In the genomic region with DNA sequence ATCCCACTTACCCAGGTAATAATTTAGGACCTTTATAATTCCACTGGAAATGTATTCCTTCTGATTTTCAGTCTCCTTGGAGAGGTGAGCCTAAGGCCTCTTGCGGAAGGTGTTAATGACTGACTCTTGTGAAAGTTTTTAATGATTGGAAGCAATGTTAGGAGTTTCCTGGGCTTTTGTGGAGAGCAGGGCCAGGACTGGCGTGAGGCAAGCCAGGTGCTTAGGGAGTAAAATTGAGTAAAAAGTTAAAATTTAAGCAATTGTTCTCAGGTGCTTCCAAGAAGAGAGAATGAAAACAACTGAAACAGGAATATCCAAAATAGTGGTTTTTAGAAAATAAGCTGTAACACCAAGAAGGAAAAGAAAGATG, we compare ENCODE assay signal across 25 cellular contexts.
DNase-seq lines count a peak whose midpoint lies in the region; ATAC-seq, FAIRE-seq and TF ChIP-seq lines count a peak whose summit lies in the region.
"Had no signal": no experiment of that assay in that cellular context is flagged by ENCODE, and none has a peak within 500 bp of the region (broad histone marks: within the 10 kb centered on the region; RNA-seq: fewer than 3 reads in every experiment).

No MANE protein-coding gene starts in this region.

- no peaks in the 10 kb centered on the region for H3K36me3 Mint-ChIP-seq in nephron progenitor cell (ENCODE audit: low read depth)
- H3K36me3 Mint-ChIP-seq: CD14-positive monocyte had no signal

- no peak for FAIRE-seq in A549 (lab: Jason Lieb, UNC)
- FAIRE-seq: GM18507, HTR-8/SVneo had no signal

- H3K4me1 ChIP-seq in A549 (peaks cover 28% of the 10 kb centered on the region), RWPE2 (ENCODE audit: insufficient read depth, poor library complexity, severe bottlenecking) (peaks cover 16% of the 10 kb centered on the region), hepatocyte (ENCODE audit: insufficient read depth) (peaks cover 17% of the 10 kb centered on the region), A673 (ENCODE audit: insufficient read depth, low read length, poor library complexity, severe bottlenecking) (peaks cover 8% of the 10 kb centered on the region)
- H3K4me1 ChIP-seq: SJCRH30 had no signal

- peak overlapping the region; percentile 69 for H3K4me2 ChIP-seq in A549
- no peak overlapping the region for H3K4me2 ChIP-seq in hepatocyte
- H3K4me2 ChIP-seq: KMS-11, PC-9 had no signal

- no peaks in the 10 kb centered on the region for H3K9me2 ChIP-seq in hepatocyte (replicated peaks; ENCODE audit: insufficient read depth)

- H3K9me3 Mint-ChIP-seq in nephron progenitor cell, result peaks cover 17% of the 10 kb centered on the region

- peak overlapping the region; percentile 52 for H3K27ac Mint-ChIP-seq in nephron progenitor cell

- no peak for TF ChIP-seq EP300 in A549 (IDR thresholded peaks at IDR 0.05)

- no peaks in the 10 kb centered on the region for H3K4me1 Mint-ChIP-seq in nephron progenitor cell

- H3K27ac ChIP-seq in A549 (peak overlapping the region; percentile 81 to 88), RWPE2 (ENCODE audit: poor library complexity, severe bottlenecking) (peak overlapping the region; percentile 55), hepatocyte (peak overlapping the region; percentile 18), A673 (ENCODE audit: low read depth, low read length, poor library complexity, severe bottlenecking) (no peak overlapping the region)
- H3K27ac ChIP-seq: KMS-11, PC-9, SJCRH30 had no signal

- POLR2A ChIA-PET in A549 (lab: Yijun Ruan, JAX) (no interaction called here), A673 (lab: Charles Lee; ENCODE audit: low non-redundant PET) (no interaction called here)

- TF ChIP-seq CTCF in A549 (IDR thresholded peaks at IDR 0.05) (no peak), RWPE2 (IDR thresholded peaks at IDR 0.05; ENCODE audit: poor library complexity, severe bottlenecking) (no peak), hepatocyte (IDR thresholded peaks at IDR 0.05; ENCODE audit: poor library complexity) (no peak), nephron progenitor cell (IDR thresholded peaks at IDR 0.05) (no peak), A673 (conservative IDR thresholded peaks at IDR 0.05; ENCODE audit: low read depth, low read length) (no peak)

- H3K9me3 ChIP-seq in A549 (peaks cover 20% of the 10 kb centered on the region; the same call in 2 of the 3 replicates), RWPE2 (ENCODE audit: severe bottlenecking) (no peaks in the 10 kb centered on the region), hepatocyte (ENCODE audit: low read depth) (no peaks in the 10 kb centered on the region), A673 (ENCODE audit: low read depth, low read length, poor library complexity, severe bottlenecking) (no peaks in the 10 kb centered on the region)
- H3K9me3 ChIP-seq: SJCRH30 had no signal

- H3K4me3 Mint-ChIP-seq in nephron progenitor cell, result no peak overlapping the region
- H3K4me3 Mint-ChIP-seq: CD14-positive monocyte had no signal

- DNase-seq in A549 (ENCODE audit: low read depth in 1 of 2, low spot score in 1 of 2) (no peak), RWPE2 (ENCODE audit: low spot score) (no peak), hepatocyte (ENCODE audit: low spot score) (no peak), nephron progenitor cell (no peak), NCI-H128 (lab: John Stamatoyannopoulos, UW; ENCODE audit: unreplicated experiment) (no peak), A673 (ENCODE audit: low spot score) (no peak), G401 (ENCODE audit: low spot score) (no peak)
- DNase-seq: 8988T, GDM1, GOT3, HCEC 1CT, IMR-90, NCI-H1092 treated with DMSO at 0.1 percent for 48 hours, NCI-H1694, NCI-H2081, NCI-H2171, NCI-H345, NCI-H526 treated with DMSO at 0.1 percent for 48 hours, PC-9, SJCRH30 had no signal

- intact Hi-C loops in A673 (cut with micrococcal nuclease; ENCODE audit: unreplicated experiment), result no loop called here

- H2AFZ ChIP-seq in hepatocyte, result no peak overlapping the region
- H2AFZ ChIP-seq: PC-9 had no signal

- no peaks in the 10 kb centered on the region for H3K27me3 ChIP-seq in RWPE2 (ENCODE audit: insufficient read depth, poor library complexity, severe bottlenecking)
- H3K27me3 ChIP-seq in hepatocyte, result no peaks in the 10 kb centered on the region
- H3K27me3 ChIP-seq in A673 (replicated peaks; ENCODE audit: insufficient read depth, low read depth, low read length, poor library complexity), result no peaks in the 10 kb centered on the region
- H3K27me3 ChIP-seq: SJCRH30 had no signal

- H3K27me3 Mint-ChIP-seq in nephron progenitor cell (ENCODE audit: low read depth, poor library complexity), result no peaks in the 10 kb centered on the region

- ATAC-seq in A549 (no peak), RWPE2 (ENCODE audit: low read depth) (no peak), GM19397 (IDR thresholded peaks at IDR 0.05; ENCODE audit: unreplicated experiment) (no peak)

- CTCF ChIA-PET in A549 (lab: Yijun Ruan, JAX), result interaction anchor here (1.2 kb wide), 1 partner anchor 217 kb away, joined by 3 read pairs; no protein-coding TSS in a partner anchor
- CTCF ChIA-PET in A673 (lab: Charles Lee), result no interaction called here

- H3K79me2 ChIP-seq in hepatocyte, result no peaks in the 10 kb centered on the region

- no peaks in the 10 kb centered on the region for H4K20me1 ChIP-seq in hepatocyte (ENCODE audit: insufficient read depth, poor library complexity, severe bottlenecking)

- H3K36me3 ChIP-seq in RWPE2 (ENCODE audit: low read depth) (no peaks in the 10 kb centered on the region), hepatocyte (replicated peaks; ENCODE audit: insufficient read depth, low read depth) (no peaks in the 10 kb centered on the region), A673 (ENCODE audit: insufficient read depth, low read length, poor library complexity, severe bottlenecking) (no peaks in the 10 kb centered on the region)
- H3K36me3 ChIP-seq: SJCRH30 had no signal

- H3K4me3 ChIP-seq in A549 (no peak overlapping the region), RWPE2 (ENCODE audit: severe bottlenecking) (no peak overlapping the region), hepatocyte (no peak overlapping the region), A673 (ENCODE audit: low read depth, low read length, poor library complexity, severe bottlenecking) (no peak overlapping the region)
- H3K4me3 ChIP-seq: PC-9, SJCRH30 had no signal

- BruUV-seq in A673 (replicated peaks; lab: Mats Ljungman, UMichigan), result no TSS peak

- WGBS in A549 (ENCODE audit: missing lambda C conversion rate), result 93% methylated on average over 2 of the region's 2 CpGs
- WGBS in hepatocyte (ENCODE audit: low lambda C conversion rate, missing lambda C conversion rate), result 96% methylated on average over 2 of the region's 2 CpGs

- TF ChIP-seq POLR2A in A549 (IDR thresholded peaks at IDR 0.05; ENCODE audit: low read length), result no peak

- TF ChIP-seq RAD21 in A549 (conservative IDR thresholded peaks at IDR 0.05 in 1 of 2, IDR thresholded peaks at IDR 0.05 in 1 of 2), result no peak

- in situ Hi-C loops in G401 (cut with HindIII; ENCODE audit: low sequenced_read_pairs), result no loop called here

TF ChIP-seq in A549, 52 proteins besides CTCF, POLR2A, EP300 and RAD21:
- TF ChIP-seq NR3C1 (IDR thresholded peaks at IDR 0.05) (no peak), FOXS1 (CRISPR knock-in tag; IDR thresholded peaks at IDR 0.05) (no peak), ZSCAN20 (CRISPR knock-in tag; IDR thresholded peaks at IDR 0.05) (no peak), RARB (CRISPR knock-in tag; IDR thresholded peaks at IDR 0.05) (no peak), RFX5 (IDR thresholded peaks at IDR 0.05) (no peak), HOXB5 (CRISPR knock-in tag; IDR thresholded peaks at IDR 0.05) (no peak), BHLHE40 (IDR thresholded peaks at IDR 0.05; ENCODE audit: low read depth, low read length) (no peak), CHD4 (IDR thresholded peaks at IDR 0.05; ENCODE audit: borderline replicate concordance) (no peak), FOSB (CRISPR knock-in tag; IDR thresholded peaks at IDR 0.05) (no peak), HDAC2 (IDR thresholded peaks at IDR 0.05) (no peak), MAZ (IDR thresholded peaks at IDR 0.05; ENCODE audit: borderline replicate concordance, low read depth, low read length) (no peak), TFCP2L1 (CRISPR knock-in tag; IDR thresholded peaks at IDR 0.05) (no peak), ATOH8 (CRISPR knock-in tag; IDR thresholded peaks at IDR 0.05; ENCODE audit: low read depth) (no peak), PHF8 (IDR thresholded peaks at IDR 0.05; ENCODE audit: borderline replicate concordance, low read depth) (no peak), SMC3 (IDR thresholded peaks at IDR 0.05) (no peak)
